1 cellular context compared by ENCODE assay signal in the genomic region with DNA sequence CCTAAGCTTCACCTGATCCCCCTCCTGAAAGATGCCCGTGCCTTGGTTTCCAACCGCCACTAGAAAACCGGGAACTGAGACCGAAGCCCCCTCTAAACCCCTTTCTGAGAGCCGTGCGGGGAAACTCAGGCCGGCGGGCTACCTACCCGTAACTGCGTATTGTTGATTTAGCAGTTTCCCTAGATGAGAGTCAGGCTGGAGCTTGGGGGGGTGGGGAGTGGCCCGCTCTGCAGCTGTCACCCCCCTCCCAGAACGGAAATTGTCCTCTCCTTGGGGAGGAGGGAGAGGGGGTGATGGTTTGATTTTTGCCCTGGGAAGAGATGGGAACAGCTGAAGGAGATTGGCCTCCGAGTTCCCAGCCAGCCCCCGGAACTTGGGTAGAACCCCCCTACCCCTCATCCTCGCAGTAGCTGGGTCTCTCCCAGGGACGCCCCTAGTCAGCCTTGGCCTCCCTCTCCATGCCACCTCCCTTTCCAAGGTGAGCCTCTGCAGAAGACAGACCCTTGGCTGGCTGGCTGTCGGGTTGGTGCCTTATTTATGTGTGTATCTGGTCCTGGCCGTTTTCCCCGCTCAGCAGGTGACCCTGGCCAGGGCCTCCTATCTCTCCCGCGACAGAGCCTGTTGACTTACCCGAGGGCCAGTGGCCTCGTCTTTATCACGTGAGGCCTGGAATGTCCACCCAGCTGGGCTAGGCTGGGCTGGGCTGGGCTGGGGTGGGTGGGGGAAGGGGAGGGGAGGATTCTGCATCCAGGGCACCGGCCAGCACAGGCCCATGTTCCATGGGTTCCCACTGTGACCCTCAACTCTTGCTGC.
TF ChIP-seq lines count a peak whose summit lies in the region.

No MANE protein-coding gene starts in this region.

TF ChIP-seq in HepG2, 621 proteins besides CTCF, POLR2A, EP300 and RAD21 (continued from another document and continues in another):
- TF ChIP-seq ZNF468 (CRISPR knock-in tag; IDR thresholded peaks at IDR 0.05) (no peak), ZMYM3 (CRISPR knock-in tag; IDR thresholded peaks at IDR 0.05) (no peak), HDAC1 (CRISPR knock-in tag; IDR thresholded peaks at IDR 0.05) (peak; percentile 61; the same call in 1 of the 2 replicates), ZNF749 (CRISPR knock-in tag; IDR thresholded peaks at IDR 0.05; ENCODE audit: borderline replicate concordance) (no peak), TFDP2 (CRISPR knock-in tag; IDR thresholded peaks at IDR 0.05) (peak; percentile 42; the same call in 1 of the 2 replicates), ZSCAN25 (CRISPR knock-in tag; IDR thresholded peaks at IDR 0.05) (no peak), RFX5 (IDR thresholded peaks at IDR 0.05; ENCODE audit: low read depth, low read length) (no peak), PCBP2 (optimal IDR thresholded peaks at IDR 0.05; ENCODE audit: low read depth, low read length, poor library complexity, severe bottlenecking) (no peak), KAT8 (CRISPR knock-in tag; IDR thresholded peaks at IDR 0.05) (0 out of 2 replicates have a peak, but pooled peaks have one; percentile 39), NFYB (CRISPR knock-in tag; IDR thresholded peaks at IDR 0.05) (no peak), PHF21A (CRISPR knock-in tag; IDR thresholded peaks at IDR 0.05) (peak; percentile 74), KLF6 (CRISPR knock-in tag; IDR thresholded peaks at IDR 0.05) (no peak), ZNF572 (CRISPR knock-in tag; IDR thresholded peaks at IDR 0.05) (no peak), ZNF274 (CRISPR knock-in tag; IDR thresholded peaks at IDR 0.05) (no peak), FIP1L1 (IDR thresholded peaks at IDR 0.05; ENCODE audit: borderline replicate concordance, insufficient read depth, low read depth, low read length) (no peak), NR2F6 (IDR thresholded peaks at IDR 0.05) (0 out of 2 replicates have a peak, but pooled peaks have one; percentile 56), NR2F6 (CRISPR knock-in tag; IDR thresholded peaks at IDR 0.05) (peak; percentile 79), FOXM1 (CRISPR knock-in tag; IDR thresholded peaks at IDR 0.05) (no peak), ZNF850 (CRISPR knock-in tag; conservative IDR thresholded peaks at IDR 0.05) (no peak), PAWR (CRISPR knock-in tag; IDR thresholded peaks at IDR 0.05; ENCODE audit: borderline replicate concordance) (no peak), ATF1 (CRISPR knock-in tag; IDR thresholded peaks at IDR 0.05) (no peak), ZNF446 (CRISPR knock-in tag; IDR thresholded peaks at IDR 0.05) (no peak), ZMAT3 (CRISPR knock-in tag; conservative IDR thresholded peaks at IDR 0.05) (peak; percentile 41; the same call in 1 of the 2 replicates), ZNF281 (CRISPR knock-in tag; IDR thresholded peaks at IDR 0.05; ENCODE audit: borderline replicate concordance) (peak; percentile 84), HOXD1 (CRISPR knock-in tag; IDR thresholded peaks at IDR 0.05) (0 out of 2 replicates have a peak, but pooled peaks have one; percentile 41), SPEN (CRISPR knock-in tag; IDR thresholded peaks at IDR 0.05; ENCODE audit: low read depth) (peak; percentile 46; the same call in 1 of the 2 replicates), MYNN (CRISPR knock-in tag; IDR thresholded peaks at IDR 0.05; ENCODE audit: low read depth) (no peak), SMAD3 (CRISPR knock-in tag; IDR thresholded peaks at IDR 0.05) (peak; percentile 79; the same call in 1 of the 2 replicates), ZNF234 (CRISPR knock-in tag; conservative IDR thresholded peaks at IDR 0.05) (no peak), MIER2 (CRISPR knock-in tag; IDR thresholded peaks at IDR 0.05) (no peak), HMGA1 (CRISPR knock-in tag; conservative IDR thresholded peaks at IDR 0.05) (no peak), ZNF549 (CRISPR knock-in tag; IDR thresholded peaks at IDR 0.05) (no peak), RNF2 (conservative IDR thresholded peaks at IDR 0.05; ENCODE audit: low read depth) (no peak), BCL6 (CRISPR knock-in tag; IDR thresholded peaks at IDR 0.05) (peak; percentile 67), FOXP4 (CRISPR knock-in tag; IDR thresholded peaks at IDR 0.05) (peak; percentile 71), ADNP (CRISPR knock-in tag; IDR thresholded peaks at IDR 0.05) (no peak), SP5 (CRISPR knock-in tag; IDR thresholded peaks at IDR 0.05; ENCODE audit: borderline replicate concordance, low read depth) (peak; percentile 72; the same call in 1 of the 2 replicates), ZNF383 (CRISPR knock-in tag; IDR thresholded peaks at IDR 0.05; ENCODE audit: borderline replicate concordance) (no peak), HDAC6 (IDR thresholded peaks at IDR 0.05; ENCODE audit: low read depth, low read length) (no peak), NR2F1 (CRISPR knock-in tag; IDR thresholded peaks at IDR 0.05) (no peak; a peak in 1 of 4 replicates), NFKB2 (CRISPR knock-in tag; IDR thresholded peaks at IDR 0.05; ENCODE audit: borderline replicate concordance) (no peak; the same call in 1 of the 2 replicates), GRHL1 (CRISPR knock-in tag; conservative IDR thresholded peaks at IDR 0.05) (no peak), RBFOX2 (IDR thresholded peaks at IDR 0.05; ENCODE audit: low read depth, low read length) (0 out of 2 replicates have a peak, but pooled peaks have one; percentile 32), E2F1 (CRISPR knock-in tag; IDR thresholded peaks at IDR 0.05) (no peak), ZNF335 (CRISPR knock-in tag; IDR thresholded peaks at IDR 0.05) (no peak), HIVEP1 (CRISPR knock-in tag; IDR thresholded peaks at IDR 0.05) (0 out of 2 replicates have a peak, but pooled peaks have one; percentile 41), NR2C2 (CRISPR knock-in tag; IDR thresholded peaks at IDR 0.05; ENCODE audit: borderline replicate concordance) (peak; percentile 63; the same call in 1 of the 2 replicates)
- TF ChIP-seq, protein P1, sequence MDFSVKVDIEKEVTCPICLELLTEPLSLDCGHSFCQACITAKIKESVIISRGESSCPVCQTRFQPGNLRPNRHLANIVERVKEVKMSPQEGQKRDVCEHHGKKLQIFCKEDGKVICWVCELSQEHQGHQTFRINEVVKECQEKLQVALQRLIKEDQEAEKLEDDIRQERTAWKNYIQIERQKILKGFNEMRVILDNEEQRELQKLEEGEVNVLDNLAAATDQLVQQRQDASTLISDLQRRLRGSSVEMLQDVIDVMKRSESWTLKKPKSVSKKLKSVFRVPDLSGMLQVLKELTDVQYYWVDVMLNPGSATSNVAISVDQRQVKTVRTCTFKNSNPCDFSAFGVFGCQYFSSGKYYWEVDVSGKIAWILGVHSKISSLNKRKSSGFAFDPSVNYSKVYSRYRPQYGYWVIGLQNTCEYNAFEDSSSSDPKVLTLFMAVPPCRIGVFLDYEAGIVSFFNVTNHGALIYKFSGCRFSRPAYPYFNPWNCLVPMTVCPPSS (IDR thresholded peaks at IDR 0.05) = no peak
- TF ChIP-seq, protein P2, sequence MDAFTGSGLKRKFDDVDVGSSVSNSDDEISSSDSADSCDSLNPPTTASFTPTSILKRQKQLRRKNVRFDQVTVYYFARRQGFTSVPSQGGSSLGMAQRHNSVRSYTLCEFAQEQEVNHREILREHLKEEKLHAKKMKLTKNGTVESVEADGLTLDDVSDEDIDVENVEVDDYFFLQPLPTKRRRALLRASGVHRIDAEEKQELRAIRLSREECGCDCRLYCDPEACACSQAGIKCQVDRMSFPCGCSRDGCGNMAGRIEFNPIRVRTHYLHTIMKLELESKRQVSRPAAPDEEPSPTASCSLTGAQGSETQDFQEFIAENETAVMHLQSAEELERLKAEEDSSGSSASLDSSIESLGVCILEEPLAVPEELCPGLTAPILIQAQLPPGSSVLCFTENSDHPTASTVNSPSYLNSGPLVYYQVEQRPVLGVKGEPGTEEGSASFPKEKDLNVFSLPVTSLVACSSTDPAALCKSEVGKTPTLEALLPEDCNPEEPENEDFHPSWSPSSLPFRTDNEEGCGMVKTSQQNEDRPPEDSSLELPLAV (CRISPR knock-in tag; conservative IDR thresholded peaks at IDR 0.05; ENCODE audit: low read depth) = no peak
- TF ChIP-seq, protein P3, sequence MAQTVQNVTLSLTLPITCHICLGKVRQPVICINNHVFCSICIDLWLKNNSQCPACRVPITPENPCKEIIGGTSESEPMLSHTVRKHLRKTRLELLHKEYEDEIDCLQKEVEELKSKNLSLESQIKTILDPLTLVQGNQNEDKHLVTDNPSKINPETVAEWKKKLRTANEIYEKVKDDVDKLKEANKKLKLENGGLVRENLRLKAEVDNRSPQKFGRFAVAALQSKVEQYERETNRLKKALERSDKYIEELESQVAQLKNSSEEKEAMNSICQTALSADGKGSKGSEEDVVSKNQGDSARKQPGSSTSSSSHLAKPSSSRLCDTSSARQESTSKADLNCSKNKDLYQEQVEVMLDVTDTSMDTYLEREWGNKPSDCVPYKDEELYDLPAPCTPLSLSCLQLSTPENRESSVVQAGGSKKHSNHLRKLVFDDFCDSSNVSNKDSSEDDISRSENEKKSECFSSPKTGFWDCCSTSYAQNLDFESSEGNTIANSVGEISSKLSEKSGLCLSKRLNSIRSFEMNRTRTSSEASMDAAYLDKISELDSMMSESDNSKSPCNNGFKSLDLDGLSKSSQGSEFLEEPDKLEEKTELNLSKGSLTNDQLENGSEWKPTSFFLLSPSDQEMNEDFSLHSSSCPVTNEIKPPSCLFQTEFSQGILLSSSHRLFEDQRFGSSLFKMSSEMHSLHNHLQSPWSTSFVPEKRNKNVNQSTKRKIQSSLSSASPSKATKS (CRISPR knock-in tag; IDR thresholded peaks at IDR 0.05) = no peak
- TF ChIP-seq, protein P4, sequence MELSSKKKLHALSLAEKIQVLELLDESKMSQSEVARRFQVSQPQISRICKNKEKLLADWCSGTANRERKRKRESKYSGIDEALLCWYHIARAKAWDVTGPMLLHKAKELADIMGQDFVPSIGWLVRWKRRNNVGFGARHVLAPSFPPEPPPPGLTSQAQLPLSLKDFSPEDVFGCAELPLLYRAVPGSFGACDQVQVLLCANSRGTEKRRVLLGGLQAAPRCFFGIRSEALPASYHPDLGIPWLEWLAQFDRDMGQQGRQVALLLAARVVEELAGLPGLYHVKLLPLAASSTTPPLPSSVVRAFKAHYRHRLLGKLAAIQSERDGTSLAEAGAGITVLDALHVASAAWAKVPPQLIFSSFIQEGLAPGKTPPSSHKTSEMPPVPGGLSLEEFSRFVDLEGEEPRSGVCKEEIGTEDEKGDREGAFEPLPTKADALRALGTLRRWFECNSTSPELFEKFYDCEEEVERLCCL (CRISPR knock-in tag; IDR thresholded peaks at IDR 0.05; ENCODE audit: borderline replicate concordance) = no peak
